ENCODE assay signal across 1 cellular context in genomic region chr3:119678209-119678608, GRCh38. TPM values are rescaled to one million over a fixed set of nuclear protein-coding genes. Genes with fewer than 3 reads are reported as not detected.
"Had no signal": no experiment of that assay in that cellular context is flagged by ENCODE, and none has a peak within 500 bp of the region (broad histone marks: within the 10 kb centered on the region; RNA-seq: fewer than 3 reads in every experiment).

No MANE protein-coding gene starts in this region.

RNA-seq across cellular contexts. Expression of gene CFAP91, which starts 24.6 kb away (rescaled TPM):
- polyA plus RNA-seq: keratinocyte had no signal
